1 cellular context compared by ENCODE assay signal in genomic region chr13:52455677-52456041, GRCh38.
A peak's percentile ranks its signal among the peaks of the same experiment; 100 is the strongest.
TF ChIP-seq lines count a peak whose summit lies in the region.

No MANE protein-coding gene starts in this region.

TF ChIP-seq in GM12878, 131 proteins besides CTCF, POLR2A, EP300 and RAD21 (continued from another document):
- TF ChIP-seq CUX1 (IDR thresholded peaks at IDR 0.05; ENCODE audit: insufficient replicate concordance, low read depth, low read length) (no peak), ZNF592 (IDR thresholded peaks at IDR 0.05) (no peak), EZH2 (IDR thresholded peaks at IDR 0.05; ENCODE audit: borderline replicate concordance, control insufficient read depth, low read depth, low read length) (no peak), CHD4 (IDR thresholded peaks at IDR 0.05) (no peak), NR2F1 (conservative IDR thresholded peaks at IDR 0.05) (peak; percentile 57), DPF2 (IDR thresholded peaks at IDR 0.05) (peak; percentile 45; the same call in 1 of the 2 replicates), ZNF622 (IDR thresholded peaks at IDR 0.05) (no peak), IKZF1 (conservative IDR thresholded peaks at IDR 0.05) (peak; percentile 17)
